Comparison of ENCODE assay signal across 1 cellular context in the genomic region with DNA sequence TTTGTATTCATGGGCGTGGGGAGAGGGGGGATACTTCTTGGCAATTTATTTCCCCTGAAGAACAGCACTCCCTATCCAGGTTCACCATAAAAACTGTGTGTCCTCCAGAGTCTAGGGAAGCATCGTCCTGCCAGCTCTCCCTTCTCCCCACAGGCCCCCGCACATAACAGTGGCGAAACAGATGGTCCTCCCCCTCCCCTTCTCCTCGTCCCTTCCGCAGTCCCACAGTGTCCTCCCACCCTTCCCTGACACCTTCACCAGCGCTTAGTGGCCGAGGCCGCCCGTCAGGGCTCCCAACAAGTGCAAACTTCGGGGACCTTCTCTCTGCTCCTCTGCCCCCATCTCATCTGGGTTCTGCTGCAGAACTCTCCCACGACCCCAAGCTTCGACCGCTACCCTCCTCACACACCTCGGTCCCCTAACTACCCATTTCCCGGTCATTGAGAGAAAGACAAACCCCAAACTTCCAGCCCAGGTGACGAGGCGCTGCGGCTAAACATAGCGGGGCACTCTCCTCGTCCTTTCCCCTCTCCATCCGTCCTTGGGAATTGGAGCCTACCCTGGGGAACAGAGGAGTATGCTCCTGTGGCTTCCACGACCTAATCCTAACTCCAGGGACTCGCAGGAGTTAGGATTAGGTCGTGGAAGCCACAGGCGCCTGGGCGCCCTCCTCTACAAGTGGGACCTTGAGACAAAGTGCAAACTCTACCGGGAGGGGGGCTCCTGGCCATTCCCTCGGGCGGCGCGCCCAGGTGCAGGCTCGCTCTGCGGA.
TF ChIP-seq lines count a peak whose summit lies in the region.

No MANE protein-coding gene starts in this region.

TF ChIP-seq in GM12878, 131 proteins besides CTCF, POLR2A, EP300 and RAD21:
- TF ChIP-seq SUZ12 (IDR thresholded peaks at IDR 0.05; ENCODE audit: unreplicated experiment): peak; percentile 95
- TF ChIP-seq SMAD5 (IDR thresholded peaks at IDR 0.05; ENCODE audit: low read depth): no peak
TF ChIP-seq in GM12878: peak in this region for 1.
